ENCODE assay signal across 22 cellular contexts in genomic region chr4:40874902-40875301, GRCh38.
"Had no signal": no experiment of that assay in that cellular context is flagged by ENCODE, and none has a peak within 500 bp of the region (broad histone marks: within the 10 kb centered on the region; RNA-seq: fewer than 3 reads in every experiment).

No MANE protein-coding gene starts in this region.

- H3K27ac Mint-ChIP-seq: activated naive CD8-positive, alpha-beta T cell; activated T-helper 2 cell treated with anti-CD3 and anti-CD28 coated beads, Interferon-gamma antibody, Interleukin-2, Interleukin-4, amounts not matched to agents 10 μg/mL and 5 μg/mL and 100 μg/mL, durations not matched to agents 14 hours and 24 hours and 36 hours; mesothelial cell of epicardium; type B pancreatic cell had no signal

- H3K9me3 Mint-ChIP-seq: activated T-cell treated with anti-CD3 and anti-CD28 coated beads, Interleukin-2, amount 50 U/mL, for 4 hours; activated T-helper 2 cell treated with anti-CD3 and anti-CD28 coated beads, Interferon-gamma antibody, Interleukin-2, Interleukin-4, amounts not matched to agents 10 μg/mL and 5 μg/mL and 100 μg/mL, durations not matched to agents 14 hours and 24 hours and 36 hours; mesothelial cell of epicardium; naive thymus-derived CD8-positive, alpha-beta T cell; type B pancreatic cell had no signal

- FAIRE-seq: astrocyte, endometrium, keratinocyte had no signal

- H3K27me3 ChIP-seq: adrenal gland, breast epithelium, heart right ventricle had no signal

- H3K4me3 ChIP-seq: adrenal gland, breast epithelium, heart right ventricle, thoracic aorta had no signal

- H3K36me3 ChIP-seq: adrenal gland, breast epithelium, thoracic aorta had no signal

- ATAC-seq: activated T-cell treated with anti-CD3 and anti-CD28 coated beads, Interleukin-2, amount 50 U/mL, for 4 hours; naive thymus-derived CD8-positive, alpha-beta T cell had no signal

- H3K36me3 Mint-ChIP-seq: activated naive CD8-positive, alpha-beta T cell; naive thymus-derived CD8-positive, alpha-beta T cell had no signal

- H3K27me3 Mint-ChIP-seq: type B pancreatic cell had no signal

- H3K4me3 Mint-ChIP-seq: activated naive CD8-positive, alpha-beta T cell; activated T-cell treated with anti-CD3 and anti-CD28 coated beads, Interleukin-2, amount 50 U/mL, for 4 hours; mesothelial cell of epicardium; naive thymus-derived CD8-positive, alpha-beta T cell; type B pancreatic cell had no signal

- H3K9me3 ChIP-seq: adrenal gland, breast epithelium, heart right ventricle, thoracic aorta had no signal

- DNase-seq: activated CD8-positive, alpha-beta memory T cell treated with anti-CD3 and anti-CD28 coated beads for 24 hours; activated CD8-positive, alpha-beta memory T cell treated with anti-CD3 and anti-CD28 coated beads, Interleukin-2, amount 50 U/mL, for 4 hours; activated naive CD4-positive, alpha-beta T cell; activated T-cell treated with anti-CD3 and anti-CD28 coated beads, Interleukin-2, amount 50 U/mL, for 4 hours; adrenal gland; heart right ventricle; naive thymus-derived CD8-positive, alpha-beta T cell; stimulated activated CD4-positive, alpha-beta T cell treated with anti-CD3 and anti-CD28 coated beads, Interleukin-2, amount 100 ng/mL, for 48 hours; stimulated activated CD8-positive, alpha-beta memory T cell treated with anti-CD3 and anti-CD28 coated beads, Interleukin-4, amount 100 ng/mL, for 48 hours; stimulated activated naive CD4-positive, alpha-beta T cell; T-helper 1 cell; T-helper 9 cell had no signal

- H3K4me1 ChIP-seq: breast epithelium, parathyroid adenoma had no signal

- H3K27ac ChIP-seq: adrenal gland, breast epithelium, heart right ventricle, parathyroid adenoma had no signal

- H3K9ac ChIP-seq: parathyroid adenoma had no signal
